In the genomic region with DNA sequence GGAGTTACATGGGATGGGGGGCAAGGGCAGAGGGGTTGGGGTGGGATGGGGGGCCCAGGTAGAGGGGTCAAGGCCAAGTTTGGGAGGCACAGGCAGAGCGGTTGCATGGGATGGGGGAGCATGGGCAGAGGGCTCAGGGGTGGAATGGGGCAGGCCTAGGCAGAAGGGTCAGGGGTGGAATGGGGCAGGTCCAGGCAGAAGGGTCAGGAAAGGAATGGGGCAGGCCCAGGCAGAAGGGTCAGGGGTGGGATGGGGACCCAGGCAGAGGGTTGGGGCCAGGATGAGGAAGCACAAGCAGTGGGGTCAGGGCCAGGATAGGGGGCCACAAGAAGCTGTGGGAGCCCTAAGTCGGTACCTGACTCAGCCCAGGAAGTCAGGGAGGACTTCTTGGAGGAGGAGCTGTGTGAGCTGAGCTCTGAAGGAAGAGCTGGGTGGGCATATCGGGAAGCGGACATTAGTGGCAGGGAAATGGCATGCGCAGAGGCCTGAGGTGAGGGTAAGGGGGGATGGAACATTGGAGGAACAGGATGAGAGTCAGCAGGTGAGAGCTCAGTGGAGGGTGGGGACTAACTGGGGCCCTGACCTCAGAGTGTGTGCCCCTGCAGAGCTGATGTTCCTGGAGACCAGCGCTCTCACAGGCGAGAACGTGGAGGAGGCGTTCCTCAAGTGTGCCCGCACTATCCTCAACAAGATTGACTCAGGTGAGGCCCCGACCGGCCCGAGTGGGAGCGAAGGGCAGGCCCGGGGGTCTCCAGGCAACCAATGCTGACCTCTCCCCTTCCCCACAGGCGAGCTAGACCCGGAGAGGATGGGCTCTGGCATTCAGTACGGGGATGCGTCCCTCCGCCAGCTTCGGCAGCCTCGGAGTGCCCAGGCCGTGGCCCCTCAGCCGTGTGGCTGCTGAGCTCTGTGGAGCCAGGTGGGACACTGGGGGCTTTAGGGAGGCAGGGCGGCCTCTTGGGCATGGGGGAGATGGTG, we compare ENCODE assay signal across 1 cellular context.
TF ChIP-seq lines count a peak whose summit lies in the region.

No MANE protein-coding gene starts in this region.

TF ChIP-seq in GM23338, 12 proteins besides CTCF, POLR2A, EP300 and RAD21:
- no peak for TF ChIP-seq NANOG (IDR thresholded peaks at IDR 0.05; ENCODE audit: borderline replicate concordance)
- no peak for TF ChIP-seq STAT1 (IDR thresholded peaks at IDR 0.05; ENCODE audit: unreplicated experiment)
- no peak for TF ChIP-seq CREB1 (CRISPR knock-in tag; IDR thresholded peaks at IDR 0.05; ENCODE audit: low read depth)
- no peak for TF ChIP-seq EZH2 (IDR thresholded peaks at IDR 0.05; ENCODE audit: low read depth, unreplicated experiment)
- no peak for TF ChIP-seq ZNF331 (CRISPR knock-in tag; IDR thresholded peaks at IDR 0.05; ENCODE audit: low read depth)
- TF ChIP-seq, protein P1, sequence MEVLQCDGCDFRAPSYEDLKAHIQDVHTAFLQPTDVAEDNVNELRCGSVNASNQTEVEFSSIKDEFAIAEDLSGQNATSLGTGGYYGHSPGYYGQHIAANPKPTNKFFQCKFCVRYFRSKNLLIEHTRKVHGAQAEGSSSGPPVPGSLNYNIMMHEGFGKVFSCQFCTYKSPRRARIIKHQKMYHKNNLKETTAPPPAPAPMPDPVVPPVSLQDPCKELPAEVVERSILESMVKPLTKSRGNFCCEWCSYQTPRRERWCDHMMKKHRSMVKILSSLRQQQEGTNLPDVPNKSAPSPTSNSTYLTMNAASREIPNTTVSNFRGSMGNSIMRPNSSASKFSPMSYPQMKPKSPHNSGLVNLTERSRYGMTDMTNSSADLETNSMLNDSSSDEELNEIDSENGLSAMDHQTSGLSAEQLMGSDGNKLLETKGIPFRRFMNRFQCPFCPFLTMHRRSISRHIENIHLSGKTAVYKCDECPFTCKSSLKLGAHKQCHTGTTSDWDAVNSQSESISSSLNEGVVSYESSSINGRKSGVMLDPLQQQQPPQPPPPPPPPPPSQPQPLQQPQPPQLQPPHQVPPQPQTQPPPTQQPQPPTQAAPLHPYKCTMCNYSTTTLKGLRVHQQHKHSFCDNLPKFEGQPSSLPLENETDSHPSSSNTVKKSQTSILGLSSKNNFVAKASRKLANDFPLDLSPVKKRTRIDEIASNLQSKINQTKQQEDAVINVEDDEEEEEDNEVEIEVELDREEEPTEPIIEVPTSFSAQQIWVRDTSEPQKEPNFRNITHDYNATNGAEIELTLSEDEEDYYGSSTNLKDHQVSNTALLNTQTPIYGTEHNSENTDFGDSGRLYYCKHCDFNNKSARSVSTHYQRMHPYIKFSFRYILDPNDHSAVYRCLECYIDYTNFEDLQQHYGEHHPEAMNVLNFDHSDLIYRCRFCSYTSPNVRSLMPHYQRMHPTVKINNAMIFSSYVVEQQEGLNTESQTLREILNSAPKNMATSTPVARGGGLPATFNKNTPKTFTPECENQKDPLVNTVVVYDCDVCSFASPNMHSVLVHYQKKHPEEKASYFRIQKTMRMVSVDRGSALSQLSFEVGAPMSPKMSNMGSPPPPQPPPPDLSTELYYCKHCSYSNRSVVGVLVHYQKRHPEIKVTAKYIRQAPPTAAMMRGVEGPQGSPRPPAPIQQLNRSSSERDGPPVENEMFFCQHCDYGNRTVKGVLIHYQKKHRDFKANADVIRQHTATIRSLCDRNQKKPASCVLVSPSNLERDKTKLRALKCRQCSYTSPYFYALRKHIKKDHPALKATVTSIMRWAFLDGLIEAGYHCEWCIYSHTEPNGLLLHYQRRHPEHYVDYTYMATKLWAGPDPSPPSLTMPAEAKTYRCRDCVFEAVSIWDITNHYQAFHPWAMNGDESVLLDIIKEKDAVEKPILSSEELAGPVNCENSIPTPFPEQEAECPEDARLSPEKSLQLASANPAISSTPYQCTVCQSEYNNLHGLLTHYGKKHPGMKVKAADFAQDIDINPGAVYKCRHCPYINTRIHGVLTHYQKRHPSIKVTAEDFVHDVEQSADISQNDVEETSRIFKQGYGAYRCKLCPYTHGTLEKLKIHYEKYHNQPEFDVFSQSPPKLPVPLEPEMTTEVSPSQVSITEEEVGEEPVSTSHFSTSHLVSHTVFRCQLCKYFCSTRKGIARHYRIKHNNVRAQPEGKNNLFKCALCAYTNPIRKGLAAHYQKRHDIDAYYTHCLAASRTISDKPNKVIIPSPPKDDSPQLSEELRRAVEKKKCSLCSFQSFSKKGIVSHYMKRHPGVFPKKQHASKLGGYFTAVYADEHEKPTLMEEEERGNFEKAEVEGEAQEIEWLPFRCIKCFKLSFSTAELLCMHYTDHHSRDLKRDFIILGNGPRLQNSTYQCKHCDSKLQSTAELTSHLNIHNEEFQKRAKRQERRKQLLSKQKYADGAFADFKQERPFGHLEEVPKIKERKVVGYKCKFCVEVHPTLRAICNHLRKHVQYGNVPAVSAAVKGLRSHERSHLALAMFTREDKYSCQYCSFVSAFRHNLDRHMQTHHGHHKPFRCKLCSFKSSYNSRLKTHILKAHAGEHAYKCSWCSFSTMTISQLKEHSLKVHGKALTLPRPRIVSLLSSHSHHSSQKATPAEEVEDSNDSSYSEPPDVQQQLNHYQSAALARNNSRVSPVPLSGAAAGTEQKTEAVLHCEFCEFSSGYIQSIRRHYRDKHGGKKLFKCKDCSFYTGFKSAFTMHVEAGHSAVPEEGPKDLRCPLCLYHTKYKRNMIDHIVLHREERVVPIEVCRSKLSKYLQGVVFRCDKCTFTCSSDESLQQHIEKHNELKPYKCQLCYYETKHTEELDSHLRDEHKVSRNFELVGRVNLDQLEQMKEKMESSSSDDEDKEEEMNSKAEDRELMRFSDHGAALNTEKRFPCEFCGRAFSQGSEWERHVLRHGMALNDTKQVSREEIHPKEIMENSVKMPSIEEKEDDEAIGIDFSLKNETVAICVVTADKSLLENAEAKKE (CRISPR knock-in tag; IDR thresholded peaks at IDR 0.05), result no peak
- TF ChIP-seq EZH2phosphoT487 (IDR thresholded peaks at IDR 0.05; ENCODE audit: unreplicated experiment), result no peak
- no peak for TF ChIP-seq ZNF114 (CRISPR knock-in tag; IDR thresholded peaks at IDR 0.05)
- no peak for TF ChIP-seq POLR2AphosphoS5 (IDR thresholded peaks at IDR 0.05; ENCODE audit: low read depth)
- TF ChIP-seq, protein P2, sequence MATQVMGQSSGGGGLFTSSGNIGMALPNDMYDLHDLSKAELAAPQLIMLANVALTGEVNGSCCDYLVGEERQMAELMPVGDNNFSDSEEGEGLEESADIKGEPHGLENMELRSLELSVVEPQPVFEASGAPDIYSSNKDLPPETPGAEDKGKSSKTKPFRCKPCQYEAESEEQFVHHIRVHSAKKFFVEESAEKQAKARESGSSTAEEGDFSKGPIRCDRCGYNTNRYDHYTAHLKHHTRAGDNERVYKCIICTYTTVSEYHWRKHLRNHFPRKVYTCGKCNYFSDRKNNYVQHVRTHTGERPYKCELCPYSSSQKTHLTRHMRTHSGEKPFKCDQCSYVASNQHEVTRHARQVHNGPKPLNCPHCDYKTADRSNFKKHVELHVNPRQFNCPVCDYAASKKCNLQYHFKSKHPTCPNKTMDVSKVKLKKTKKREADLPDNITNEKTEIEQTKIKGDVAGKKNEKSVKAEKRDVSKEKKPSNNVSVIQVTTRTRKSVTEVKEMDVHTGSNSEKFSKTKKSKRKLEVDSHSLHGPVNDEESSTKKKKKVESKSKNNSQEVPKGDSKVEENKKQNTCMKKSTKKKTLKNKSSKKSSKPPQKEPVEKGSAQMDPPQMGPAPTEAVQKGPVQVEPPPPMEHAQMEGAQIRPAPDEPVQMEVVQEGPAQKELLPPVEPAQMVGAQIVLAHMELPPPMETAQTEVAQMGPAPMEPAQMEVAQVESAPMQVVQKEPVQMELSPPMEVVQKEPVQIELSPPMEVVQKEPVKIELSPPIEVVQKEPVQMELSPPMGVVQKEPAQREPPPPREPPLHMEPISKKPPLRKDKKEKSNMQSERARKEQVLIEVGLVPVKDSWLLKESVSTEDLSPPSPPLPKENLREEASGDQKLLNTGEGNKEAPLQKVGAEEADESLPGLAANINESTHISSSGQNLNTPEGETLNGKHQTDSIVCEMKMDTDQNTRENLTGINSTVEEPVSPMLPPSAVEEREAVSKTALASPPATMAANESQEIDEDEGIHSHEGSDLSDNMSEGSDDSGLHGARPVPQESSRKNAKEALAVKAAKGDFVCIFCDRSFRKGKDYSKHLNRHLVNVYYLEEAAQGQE (IDR thresholded peaks at IDR 0.05; ENCODE audit: unreplicated experiment), result no peak
- no peak for TF ChIP-seq JUNB (IDR thresholded peaks at IDR 0.05; ENCODE audit: unreplicated experiment)
- TF ChIP-seq, protein P3, sequence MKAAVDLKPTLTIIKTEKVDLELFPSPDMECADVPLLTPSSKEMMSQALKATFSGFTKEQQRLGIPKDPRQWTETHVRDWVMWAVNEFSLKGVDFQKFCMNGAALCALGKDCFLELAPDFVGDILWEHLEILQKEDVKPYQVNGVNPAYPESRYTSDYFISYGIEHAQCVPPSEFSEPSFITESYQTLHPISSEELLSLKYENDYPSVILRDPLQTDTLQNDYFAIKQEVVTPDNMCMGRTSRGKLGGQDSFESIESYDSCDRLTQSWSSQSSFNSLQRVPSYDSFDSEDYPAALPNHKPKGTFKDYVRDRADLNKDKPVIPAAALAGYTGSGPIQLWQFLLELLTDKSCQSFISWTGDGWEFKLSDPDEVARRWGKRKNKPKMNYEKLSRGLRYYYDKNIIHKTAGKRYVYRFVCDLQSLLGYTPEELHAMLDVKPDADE (IDR thresholded peaks at IDR 0.05), result no peak
